12 cellular contexts compared by ENCODE assay signal in the genomic region with DNA sequence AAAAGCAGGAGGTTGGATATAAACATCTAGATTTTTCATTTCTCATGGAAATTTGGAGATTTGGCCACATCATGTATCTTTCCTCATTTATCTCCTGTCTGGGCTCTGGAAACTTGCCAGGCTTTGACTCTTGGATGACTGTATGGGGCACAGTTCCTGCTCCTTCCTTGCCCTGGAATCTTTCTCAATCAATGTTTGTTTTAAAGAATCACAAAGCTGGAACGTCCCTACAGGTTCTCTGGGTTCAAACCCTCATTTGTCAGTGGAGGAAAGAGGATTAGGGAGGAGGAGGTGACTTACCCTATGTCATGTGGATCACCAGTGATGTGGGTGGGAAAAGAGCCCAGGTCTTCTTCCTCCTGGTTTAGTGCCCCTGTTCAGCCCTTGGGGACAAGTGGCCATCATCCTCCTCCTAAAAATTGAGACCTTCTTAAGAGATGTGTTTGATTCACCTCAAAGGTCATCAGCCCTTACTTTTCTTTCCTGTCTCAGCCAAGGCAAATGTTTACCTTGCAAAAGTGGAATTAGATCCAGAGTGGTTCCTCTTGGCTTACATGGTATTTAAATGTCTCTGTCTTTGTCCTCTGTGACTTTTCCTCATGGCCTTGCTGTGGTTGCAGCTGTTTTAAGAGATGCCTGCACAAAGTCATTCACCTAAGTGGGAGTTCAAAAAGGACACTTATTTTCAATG. TPM values are rescaled to one million over a fixed set of nuclear protein-coding genes. Genes with fewer than 3 reads are reported as not detected.
DNase-seq lines count a peak whose midpoint lies in the region; ATAC-seq, FAIRE-seq and TF ChIP-seq lines count a peak whose summit lies in the region.
"Had no signal": no experiment of that assay in that cellular context is flagged by ENCODE, and none has a peak within 500 bp of the region (broad histone marks: within the 10 kb centered on the region; RNA-seq: fewer than 3 reads in every experiment).

No MANE protein-coding gene starts in this region.

- no peaks in the 10 kb centered on the region for H3K36me3 ChIP-seq in keratinocyte (ENCODE audit: control insufficient read depth in 2 of 2, extremely low read depth in 1 of 2, insufficient read depth in 2 of 2, low read length in 2 of 2)

- dilution Hi-C loops in keratinocyte (cut with MboI; ENCODE audit: extremely low pct_ligation_motif_present, low sequenced_read_pairs) = no loop called here

- TF ChIP-seq CTCF in VCaP (conservative IDR thresholded peaks at IDR 0.05) (no peak), keratinocyte (optimal IDR thresholded peaks at IDR 0.05 in 1 of 3, IDR thresholded peaks at IDR 0.05 in 1 of 3, conservative IDR thresholded peaks at IDR 0.05 in 1 of 3; ENCODE audit: extremely low read depth in 1 of 3, insufficient read depth in 2 of 3, low read length in 3 of 3) (no peak), GM13976 (IDR thresholded peaks at IDR 0.05; ENCODE audit: borderline replicate concordance, control extremely low read depth, extremely low read depth, insufficient read depth, missing control alignments) (no peak)

- FAIRE-seq in keratinocyte (lab: Jason Lieb, UNC) = peak; percentile 73

- H3K9me1 ChIP-seq in keratinocyte (ENCODE audit: control insufficient read depth, extremely low read depth, insufficient read depth, low read length) = no peaks in the 10 kb centered on the region

- 0 out of 2 replicates have a peak overlapping the region, but pooled peaks have one; percentile 13 for H3K27ac ChIP-seq in VCaP
- no peak overlapping the region for H3K27ac ChIP-seq in keratinocyte (ENCODE audit: control insufficient read depth, insufficient read depth, low read length)
- H3K27ac ChIP-seq: dorsolateral prefrontal cortex had no signal

- no peaks in the 10 kb centered on the region for H3K27me3 ChIP-seq in keratinocyte (ENCODE audit: control insufficient read depth, extremely low read depth, insufficient read depth, low read length)

- no peaks in the 10 kb centered on the region for H3K9me3 ChIP-seq in keratinocyte (ENCODE audit: control insufficient read depth, low read depth, low read length)

- H2AFZ ChIP-seq in keratinocyte (ENCODE audit: control insufficient read depth, low read length) = no peak overlapping the region

- DNase-seq in AG08395 (ENCODE audit: low spot score) = peak; percentile 50
- peak; percentile 82 for DNase-seq in HS-5 (ENCODE audit: low read depth)
- DNase-seq in keratinocyte (ENCODE audit: low read depth, low spot score) = peak; percentile 17
- DNase-seq in stimulated activated naive CD8-positive, alpha-beta T cell treated with anti-CD3 and anti-CD28 coated beads, Interleukin-15, Interleukin-2, amounts not matched to agents 100 U/mL and 50 U/mL, for 24 hours = no peak
- no peak for DNase-seq in GM13976 (ENCODE audit: low spot score)
- DNase-seq: activated CD4-positive, alpha-beta memory T cell treated with anti-CD3 and anti-CD28 coated beads for 36 hours; dorsolateral prefrontal cortex; NCI-H446; stimulated activated CD8-positive, alpha-beta memory T cell treated with anti-CD3 and anti-CD28 coated beads, Interleukin-4, amount 100 ng/mL, for 48 hours had no signal

- no peak for ATAC-seq in GM21619 (IDR thresholded peaks at IDR 0.05; ENCODE audit: unreplicated experiment)
- no peak for ATAC-seq in stimulated activated naive CD8-positive, alpha-beta T cell treated with anti-CD3 and anti-CD28 coated beads, Interleukin-15, Interleukin-2, amounts not matched to agents 100 U/mL and 50 U/mL, for 24 hours
- ATAC-seq in GM18867 (IDR thresholded peaks at IDR 0.05; ENCODE audit: unreplicated experiment) = no peak

- H3K4me2 ChIP-seq in keratinocyte (ENCODE audit: control insufficient read depth, extremely low read depth, insufficient read depth, low read depth, low read length) = peak overlapping the region; percentile 2

- no peak overlapping the region for H3K9ac ChIP-seq in keratinocyte (ENCODE audit: control insufficient read depth, extremely low read depth, insufficient read depth, low read length)

- H3K4me3 ChIP-seq in keratinocyte (ENCODE audit: control insufficient read depth in 2 of 3, extremely low read depth in 1 of 3, insufficient read depth in 2 of 3, low read depth in 1 of 3, low read length in 3 of 3) = no peak overlapping the region
- H3K4me3 ChIP-seq: dorsolateral prefrontal cortex had no signal

- peaks cover 36% of the 10 kb centered on the region for H3K4me1 ChIP-seq in keratinocyte (ENCODE audit: control insufficient read depth, extremely low read depth, insufficient read depth, low read length)

- in situ Hi-C loops in GM13976 (cut with MboI; ENCODE audit: low sequenced_read_pairs, unreplicated experiment) = no loop called here

- H3K79me2 ChIP-seq in keratinocyte (ENCODE audit: control insufficient read depth, insufficient read depth, low read length) = no peaks in the 10 kb centered on the region

- H4K20me1 ChIP-seq in keratinocyte (ENCODE audit: control insufficient read depth, extremely low read depth, insufficient read depth, low read length) = no peaks in the 10 kb centered on the region

RNA-seq across cellular contexts. Expression of a gene that starts 38.8 kb away (rescaled TPM):
- polyA plus RNA-seq in keratinocyte = 17.6 to 30.7 TPM (median 24.3 TPM) in 3 replicates
- polyA plus RNA-seq in keratinocyte (2011; ENCODE audit: low read depth) = 30.8 TPM
- 15.8 and 27.3 TPM in 2 replicates for polyA plus RNA-seq in keratinocyte (2011; cell fraction: cytosol; rRNA removed)
- 25.9 and 31.7 TPM in 2 replicates for polyA plus RNA-seq in keratinocyte (2011; cell fraction: nucleus; rRNA removed)
- polyA plus RNA-seq in keratinocyte (2012; ENCODE audit: low replicate concordance) = 16.3 and 23.7 TPM in 2 replicates
- 19.2 to 106 TPM (median 63.8 TPM) in 3 replicates for polyA minus RNA-seq in keratinocyte
- polyA minus RNA-seq in keratinocyte (2011; cell fraction: cytosol; rRNA and poly(A)+ RNA removed) = 34.1 TPM
- 60.1 and 141 TPM in 2 replicates for polyA minus RNA-seq in keratinocyte (2011; cell fraction: nucleus; rRNA and poly(A)+ RNA removed)

Comparison
In these comparisons a context has a peak if more than half of its experiments do, and no peak if none do; other contexts are left out.
1. DNase-seq: peak in AG08395 (single experiment), HS-5 (single experiment) and keratinocyte (single experiment); none in stimulated activated naive CD8-positive, alpha-beta T cell treated with anti-CD3 and anti-CD28 coated beads, Interleukin-15, Interleukin-2, amounts not matched to agents 100 U/mL and 50 U/mL, for 24 hours (single experiment) and GM13976 (single experiment).